22 cellular contexts compared by ENCODE assay signal in genomic region chr18:44795241-44795640, GRCh38.
DNase-seq lines count a peak whose midpoint lies in the region; ATAC-seq and TF ChIP-seq lines count a peak whose summit lies in the region.
"Had no signal": no experiment of that assay in that cellular context is flagged by ENCODE, and none has a peak within 500 bp of the region (broad histone marks: within the 10 kb centered on the region; RNA-seq: fewer than 3 reads in every experiment).

No MANE protein-coding gene starts in this region.

- H3K4me3 ChIP-seq in HAP-1 (no peak overlapping the region), PC-3 (ENCODE audit: low read length) (no peak overlapping the region), endodermal cell (ENCODE audit: low read length) (no peak overlapping the region)
- H3K4me3 ChIP-seq: GM23338 had no signal

- H3K9me3 ChIP-seq in HAP-1, result no peaks in the 10 kb centered on the region
- no peaks in the 10 kb centered on the region for H3K9me3 ChIP-seq in PC-3 (ENCODE audit: low read length)
- H3K9me3 ChIP-seq in endodermal cell (ENCODE audit: control insufficient read depth, low read length), result no peaks in the 10 kb centered on the region
- H3K9me3 ChIP-seq: BE2C, Caco-2 had no signal

- in situ Hi-C loops in HAP-1 (cut with MboI; ENCODE audit: low sequenced_read_pairs), result no loop called here

- H3K27me3 ChIP-seq in HAP-1 (ENCODE audit: low read depth) (no peaks in the 10 kb centered on the region), PC-3 (ENCODE audit: low read length) (no peaks in the 10 kb centered on the region), endodermal cell (ENCODE audit: control insufficient read depth, insufficient read depth, low read length, poor library complexity, severe bottlenecking) (no peaks in the 10 kb centered on the region)
- H3K27me3 ChIP-seq: BE2C had no signal

- H3K4me1 ChIP-seq in HAP-1 (peaks cover under 1% of the 10 kb centered on the region; the same call in 1 of the 2 replicates), PC-3 (ENCODE audit: insufficient read depth, low read length) (no peaks in the 10 kb centered on the region), endodermal cell (ENCODE audit: control insufficient read depth, insufficient read depth, low read length) (peaks cover 14% of the 10 kb centered on the region)

- 94 to 97% methylated on average over 2 to 4 of the region's 4 CpGs for WGBS in endodermal cell (ENCODE audit: insufficient coverage in 1 of 2, insufficient read length in 1 of 2), 2 experiments

- POLR2A ChIA-PET in activated CD8-positive, alpha-beta T cell treated with anti-CD3 and anti-CD28 coated beads for 36 hours (lab: Charles Lee), result no interaction called here
- POLR2A ChIA-PET in activated CD8-positive, alpha-beta T cell treated with anti-CD3 and anti-CD28 coated beads, Interleukin-2, amount 10 ng/mL, durations not matched to agents 7 days and 5 days (lab: Charles Lee), result interaction anchor here (0.6 kb wide), 1 partner anchor 35 kb away, joined by 3 read pairs; no protein-coding TSS in a partner anchor
- POLR2A ChIA-PET in PC-3 (lab: Charles Lee; ENCODE audit: unreplicated experiment), result no interaction called here

- no peak overlapping the region for H3K4me3 Mint-ChIP-seq in activated CD8-positive, alpha-beta T cell treated with anti-CD3 and anti-CD28 coated beads for 36 hours
- H3K4me3 Mint-ChIP-seq in activated CD8-positive, alpha-beta T cell treated with anti-CD3 and anti-CD28 coated beads, Interleukin-2, amount 10 ng/mL, durations not matched to agents 7 days and 5 days, result no peak overlapping the region
- H3K4me3 Mint-ChIP-seq in memory B cell, result no peak overlapping the region
- peak overlapping the region in 1 of 2 donors; percentile 21 for H3K4me3 Mint-ChIP-seq in stimulated activated naive B cell treated with anti-CD40 and anti-IgM and Interleukin-4, amounts not matched to agents 10 μg/mL and 1 μg/mL and 100 μg/mL, for 72 hours
- H3K4me3 Mint-ChIP-seq in endodermal cell, result no peak overlapping the region
- H3K4me3 Mint-ChIP-seq: CD4-positive, CD25-positive, alpha-beta regulatory T cell; GM23338 had no signal

- peaks cover 2% of the 10 kb centered on the region for H3K9me3 Mint-ChIP-seq in activated CD8-positive, alpha-beta T cell treated with anti-CD3 and anti-CD28 coated beads for 36 hours
- peaks cover 2% of the 10 kb centered on the region for H3K9me3 Mint-ChIP-seq in activated CD8-positive, alpha-beta T cell treated with anti-CD3 and anti-CD28 coated beads, Interleukin-2, amount 10 ng/mL, durations not matched to agents 7 days and 5 days (ENCODE audit: insufficient read depth)
- H3K9me3 Mint-ChIP-seq in memory B cell, result peaks cover under 1% of the 10 kb centered on the region
- peaks cover 1% of the 10 kb centered on the region in 2 donors for H3K9me3 Mint-ChIP-seq in stimulated activated naive B cell treated with anti-CD40 and anti-IgM and Interleukin-4, amounts not matched to agents 10 μg/mL and 1 μg/mL and 100 μg/mL, for 72 hours
- peaks cover under 1% of the 10 kb centered on the region for H3K9me3 Mint-ChIP-seq in endodermal cell

- no peaks in the 10 kb centered on the region for H3F3A ChIP-seq in PC-3 (ENCODE audit: low read length, unreplicated experiment)

- CTCF ChIA-PET in activated CD8-positive, alpha-beta T cell treated with anti-CD3 and anti-CD28 coated beads for 36 hours (lab: Charles Lee), result interaction anchor here (0.7 kb wide), 1 partner anchor 28 kb away, joined by 3 read pairs; no protein-coding TSS in a partner anchor
- CTCF ChIA-PET in activated CD8-positive, alpha-beta T cell treated with anti-CD3 and anti-CD28 coated beads, Interleukin-2, amount 10 ng/mL, durations not matched to agents 7 days and 5 days (lab: Charles Lee), result interaction anchor here (1.0 kb wide), 1 partner anchor 8 kb away, joined by 3 read pairs; no protein-coding TSS in a partner anchor
- CTCF ChIA-PET in PC-3 (lab: Charles Lee), result no interaction called here

- H3K4me2 ChIP-seq in PC-3 (ENCODE audit: low read length), result no peak overlapping the region
- H3K4me2 ChIP-seq: GM23338 had no signal

- H3K27me3 Mint-ChIP-seq in activated CD8-positive, alpha-beta T cell treated with anti-CD3 and anti-CD28 coated beads for 36 hours, result no peaks in the 10 kb centered on the region
- H3K27me3 Mint-ChIP-seq in activated CD8-positive, alpha-beta T cell treated with anti-CD3 and anti-CD28 coated beads, Interleukin-2, amount 10 ng/mL, durations not matched to agents 7 days and 5 days (ENCODE audit: low read depth), result peaks cover 3% of the 10 kb centered on the region
- H3K27me3 Mint-ChIP-seq in memory B cell, result no peaks in the 10 kb centered on the region
- no peaks in the 10 kb centered on the region for H3K27me3 Mint-ChIP-seq in stimulated activated naive B cell treated with anti-CD40 and anti-IgM and Interleukin-4, amounts not matched to agents 10 μg/mL and 1 μg/mL and 100 μg/mL, for 72 hours
- no peaks in the 10 kb centered on the region for H3K27me3 Mint-ChIP-seq in endodermal cell (ENCODE audit: insufficient read depth)

- H3K36me3 ChIP-seq in HAP-1 (replicated peaks) (no peaks in the 10 kb centered on the region), PC-3 (ENCODE audit: low read depth, low read length) (no peaks in the 10 kb centered on the region), endodermal cell (ENCODE audit: control insufficient read depth, insufficient read depth, low read length) (no peaks in the 10 kb centered on the region)
- H3K36me3 ChIP-seq: BE2C had no signal

- BruUV-seq in PC-3 (replicated peaks; lab: Mats Ljungman, UMichigan), result no TSS peak

- no peaks in the 10 kb centered on the region for H3K79me2 ChIP-seq in PC-3 (ENCODE audit: low read length)

- H3K36me3 Mint-ChIP-seq in activated CD8-positive, alpha-beta T cell treated with anti-CD3 and anti-CD28 coated beads for 36 hours (ENCODE audit: low read depth), result peaks cover 3% of the 10 kb centered on the region
- peaks cover 2% of the 10 kb centered on the region for H3K36me3 Mint-ChIP-seq in activated CD8-positive, alpha-beta T cell treated with anti-CD3 and anti-CD28 coated beads, Interleukin-2, amount 10 ng/mL, durations not matched to agents 7 days and 5 days (ENCODE audit: low read depth)
- H3K36me3 Mint-ChIP-seq in memory B cell (peaks cover 23% of the 10 kb centered on the region), endodermal cell (ENCODE audit: low read depth) (peaks cover 1% of the 10 kb centered on the region)
- H3K36me3 Mint-ChIP-seq in stimulated activated naive B cell treated with anti-CD40 and anti-IgM and Interleukin-4, amounts not matched to agents 10 μg/mL and 1 μg/mL and 100 μg/mL, for 72 hours, result peaks cover 65 to 77% of the 10 kb centered on the region in 2 donors
- H3K36me3 Mint-ChIP-seq: CD4-positive, CD25-positive, alpha-beta regulatory T cell had no signal

- no peak overlapping the region for H2AFZ ChIP-seq in PC-3 (ENCODE audit: low read length)
- H2AFZ ChIP-seq: GM23338 had no signal

- no peaks in the 10 kb centered on the region for H4K20me1 ChIP-seq in PC-3 (ENCODE audit: low read length)

- intact Hi-C loops in activated CD8-positive, alpha-beta T cell treated with anti-CD3 and anti-CD28 coated beads for 36 hours (cut with micrococcal nuclease), result loop anchor here (5.0 kb wide), 2 partner anchors 68 to 92 kb away; no protein-coding TSS in a partner anchor
- intact Hi-C loops in PC-3 (cut with micrococcal nuclease), result no loop called here

- H3K4me1 Mint-ChIP-seq in activated CD8-positive, alpha-beta T cell treated with anti-CD3 and anti-CD28 coated beads for 36 hours (ENCODE audit: low read depth), result peaks cover 50% of the 10 kb centered on the region
- H3K4me1 Mint-ChIP-seq in activated CD8-positive, alpha-beta T cell treated with anti-CD3 and anti-CD28 coated beads, Interleukin-2, amount 10 ng/mL, durations not matched to agents 7 days and 5 days (ENCODE audit: low read depth), result peaks cover 18% of the 10 kb centered on the region
- H3K4me1 Mint-ChIP-seq in memory B cell, result peaks cover 62% of the 10 kb centered on the region
- H3K4me1 Mint-ChIP-seq in stimulated activated naive B cell treated with anti-CD40 and anti-IgM and Interleukin-4, amounts not matched to agents 10 μg/mL and 1 μg/mL and 100 μg/mL, for 72 hours, result peaks cover 76 to 100% of the 10 kb centered on the region in 2 donors
- peaks cover 58% of the 10 kb centered on the region for H3K4me1 Mint-ChIP-seq in endodermal cell
- H3K4me1 Mint-ChIP-seq: CD4-positive, CD25-positive, alpha-beta regulatory T cell had no signal

- ATAC-seq in activated CD8-positive, alpha-beta T cell treated with anti-CD3 and anti-CD28 coated beads for 36 hours, result peak; percentile 64
- ATAC-seq in activated CD8-positive, alpha-beta T cell treated with anti-CD3 and anti-CD28 coated beads, Interleukin-2, amount 10 ng/mL, durations not matched to agents 7 days and 5 days, result no peak
- ATAC-seq in memory B cell (ENCODE audit: low read depth) (no peak), PC-3 (no peak)
- ATAC-seq in stimulated activated naive B cell treated with anti-CD40 and anti-IgM and Interleukin-4, amounts not matched to agents 10 μg/mL and 1 μg/mL and 100 μg/mL, for 72 hours (replicated peaks), result peak; percentile 3 to 4
- ATAC-seq: GM23338, HCT116 had no signal

- no peak overlapping the region for H3K9ac ChIP-seq in PC-3 (ENCODE audit: low read length)
- H3K9ac ChIP-seq in endodermal cell (ENCODE audit: extremely low read depth, low read length, poor library complexity, severe bottlenecking), result no peak overlapping the region

- no peak overlapping the region for H3K27ac Mint-ChIP-seq in activated CD8-positive, alpha-beta T cell treated with anti-CD3 and anti-CD28 coated beads for 36 hours
- H3K27ac Mint-ChIP-seq in activated CD8-positive, alpha-beta T cell treated with anti-CD3 and anti-CD28 coated beads, Interleukin-2, amount 10 ng/mL, durations not matched to agents 7 days and 5 days, result no peak overlapping the region
- peak overlapping the region; percentile 94 for H3K27ac Mint-ChIP-seq in memory B cell
- peak overlapping the region; percentile 90 for H3K27ac Mint-ChIP-seq in stimulated activated naive B cell treated with anti-CD40 and anti-IgM and Interleukin-4, amounts not matched to agents 10 μg/mL and 1 μg/mL and 100 μg/mL, for 72 hours
- H3K27ac Mint-ChIP-seq in endodermal cell, result no peak overlapping the region
- H3K27ac Mint-ChIP-seq: CD4-positive, CD25-positive, alpha-beta regulatory T cell; GM23338 had no signal

- no peaks in the 10 kb centered on the region for H3K9me2 ChIP-seq in PC-3 (replicated peaks; ENCODE audit: low read length)

- DNase-seq in activated CD8-positive, alpha-beta T cell treated with anti-CD3 and anti-CD28 coated beads for 36 hours, result peak; percentile 42
- no peak for DNase-seq in activated CD8-positive, alpha-beta T cell treated with anti-CD3 and anti-CD28 coated beads, Interleukin-2, amount 10 ng/mL, durations not matched to agents 7 days and 5 days
- DNase-seq in memory B cell (ENCODE audit: low spot score in 2 of 2), result no peak
- no peak for DNase-seq in stimulated activated naive B cell treated with anti-CD40 and anti-IgM and Interleukin-4, amounts not matched to agents 10 μg/mL and 1 μg/mL and 100 μg/mL, for 72 hours
- DNase-seq in HAP-1 (ENCODE audit: low spot score in 2 of 2), result no peak
- DNase-seq in PC-3, result no peak
- no peak for DNase-seq in endodermal cell
- DNase-seq: BE2C; Caco-2; CD4-positive, CD25-positive, alpha-beta regulatory T cell; DMS153; GDM1; MM.1S; NCI-H1105; NCI-H1694; NCI-H2081 treated with DMSO at 0.1 percent for 48 hours; NCI-H446 treated with DMSO at 0.1 percent for 48 hours; NK-92 treated with Interleukin-12 subunit alpha and Interleukin-12 subunit beta, amount 100 ng/mL, for 24 hours; Right ventricle myocardium superior had no signal

- peak overlapping the region; percentile 70; the same call in 1 of the 2 replicates for H3K27ac ChIP-seq in VCaP
- H3K27ac ChIP-seq in PC-3 (ENCODE audit: low read length), result no peak overlapping the region
- H3K27ac ChIP-seq in endodermal cell (ENCODE audit: low read depth, low read length), result no peak overlapping the region

- TF ChIP-seq CTCF in activated CD8-positive, alpha-beta T cell treated with anti-CD3 and anti-CD28 coated beads for 36 hours (IDR thresholded peaks at IDR 0.05), result no peak
- no peak for TF ChIP-seq CTCF in VCaP (conservative IDR thresholded peaks at IDR 0.05)
- TF ChIP-seq CTCF in PC-3 (conservative IDR thresholded peaks at IDR 0.05; ENCODE audit: low read depth, low read length), result no peak
- TF ChIP-seq CTCF in endodermal cell (conservative IDR thresholded peaks at IDR 0.05), result no peak

Comparison
In these comparisons a context has a peak if more than half of its experiments do, and no peak if none do; other contexts are left out.
1. ATAC-seq: peak in activated CD8-positive, alpha-beta T cell treated with anti-CD3 and anti-CD28 coated beads for 36 hours (single experiment) and stimulated activated naive B cell treated with anti-CD40 and anti-IgM and Interleukin-4, amounts not matched to agents 10 μg/mL and 1 μg/mL and 100 μg/mL, for 72 hours (2 of 2); none in activated CD8-positive, alpha-beta T cell treated with anti-CD3 and anti-CD28 coated beads, Interleukin-2, amount 10 ng/mL, durations not matched to agents 7 days and 5 days (single experiment), memory B cell (single experiment) and PC-3 (single experiment).
2. H3K27ac Mint-ChIP-seq: peak in memory B cell (single experiment) and stimulated activated naive B cell treated with anti-CD40 and anti-IgM and Interleukin-4, amounts not matched to agents 10 μg/mL and 1 μg/mL and 100 μg/mL, for 72 hours (single experiment); none in activated CD8-positive, alpha-beta T cell treated with anti-CD3 and anti-CD28 coated beads for 36 hours (single experiment), activated CD8-positive, alpha-beta T cell treated with anti-CD3 and anti-CD28 coated beads, Interleukin-2, amount 10 ng/mL, durations not matched to agents 7 days and 5 days (single experiment) and endodermal cell (single experiment).